8 cellular contexts compared by ENCODE assay signal in genomic region chr17:28711723-28712036, GRCh38. TPM values are rescaled to one million over a fixed set of nuclear protein-coding genes. Genes with fewer than 3 reads are reported as not detected.
DNase-seq lines count a peak whose midpoint lies in the region; ATAC-seq and TF ChIP-seq lines count a peak whose summit lies in the region.

TSS of gene PROCA1 (minus strand) at chr17:28711888. CDS start at chr17:28711660, 228 bp downstream.

- H3K27ac ChIP-seq in adrenal gland = peak within 1 kb of the TSS; percentile 73 to 94 (median 78)
- peak within 1 kb of the TSS; percentile 75 for H3K27ac ChIP-seq in temporal lobe (ENCODE audit: low read depth, low read length)

- DNase-seq in NOMO-1 (lab: John Stamatoyannopoulos, UW; ENCODE audit: unreplicated experiment in 2 of 2) (peak; percentile 22 to 40), NOMO-1 treated with dmso at 0.1 percent for 144 hours (lab: John Stamatoyannopoulos, UW; ENCODE audit: unreplicated experiment) (no peak), adrenal gland (no peak), kidney epithelial cell (ENCODE audit: low read depth) (no peak), NCI-H1417 (lab: John Stamatoyannopoulos, UW) (no peak), OCI-M2 (lab: John Stamatoyannopoulos, UW; ENCODE audit: unreplicated experiment) (no peak)

- intact Hi-C loops in adrenal gland (cut with DNase I) = no loop called here

- peaks cover 12 to 19% of the 10 kb centered on the region in 2 donors for H3K4me1 ChIP-seq in adrenal gland (replicated peaks in 1 of 2)

- TF ChIP-seq CTCF in adrenal gland (IDR thresholded peaks at IDR 0.05) = no peak
- no peak for TF ChIP-seq CTCF in kidney epithelial cell (IDR thresholded peaks at IDR 0.05; ENCODE audit: insufficient read depth, low read length, poor library complexity, severe bottlenecking)

- 3 to 9% (median 5%) methylated on average over 9 to 20 of the region's 20 CpGs for WGBS in adrenal gland, 4 donors

- H3K4me3 ChIP-seq in adrenal gland = peak within 1 kb of the TSS in 2 of 4 donors; percentile 18 to 61
- peak within 1 kb of the TSS; percentile 47 for H3K4me3 ChIP-seq in kidney epithelial cell (ENCODE audit: low read depth, low read length)

- H3K27me3 ChIP-seq in adrenal gland (no peaks in the 10 kb centered on the region), kidney epithelial cell (ENCODE audit: control insufficient read depth, insufficient read depth, low read length) (no peaks in the 10 kb centered on the region)

- H3K36me3 ChIP-seq in adrenal gland (replicated peaks in 1 of 2) = peaks cover 0 to 20% of the 10 kb centered on the region in 2 donors
- H3K36me3 ChIP-seq in kidney epithelial cell (ENCODE audit: control insufficient read depth, insufficient read depth, low read length) = peaks cover 9% of the 10 kb centered on the region

- H3K9me3 ChIP-seq in adrenal gland (replicated peaks in 1 of 3) = no peaks in the 10 kb centered on the region

- TF ChIP-seq POLR2A in adrenal gland (IDR thresholded peaks at IDR 0.05) = no peak

- ATAC-seq in HG03354 (IDR thresholded peaks at IDR 0.05; ENCODE audit: poor library complexity, severe bottlenecking, unreplicated experiment) = peak; percentile 29

RNA-seq across cellular contexts. Expression of gene PROCA1, which starts in this region (rescaled TPM):
- 1 to 10 TPM in 3 of 8 donors, under 1 TPM in 4, not detected in 1; 0.61 to 3.2 (median 0.96) TPM for total RNA-seq in adrenal gland
- 1 to 10 TPM in 2 of 3 donors, under 1 TPM in 1; 0.75 to 8.8 (median 3.8) TPM for polyA plus RNA-seq in adrenal gland
- 0.58 and 3.7 TPM in 2 replicates for total RNA-seq in kidney epithelial cell
- 3.4 TPM for total RNA-seq in temporal lobe

Comparison
In these comparisons a context has a peak if more than half of its experiments do, and no peak if none do; other contexts are left out.
1. DNase-seq: peak in NOMO-1 (2 of 2); none in NOMO-1 treated with dmso at 0.1 percent for 144 hours (single experiment), adrenal gland (0 of 7), kidney epithelial cell (single experiment), NCI-H1417 (0 of 3) and OCI-M2 (single experiment).